Comparison of ENCODE assay signal across 21 cellular contexts in genomic region chr9:133151041-133151440, GRCh38. TPM values are rescaled to one million over a fixed set of nuclear protein-coding genes. Genes with fewer than 3 reads are reported as not detected.
DNase-seq lines count a peak whose midpoint lies in the region; ATAC-seq, FAIRE-seq and TF ChIP-seq lines count a peak whose summit lies in the region.
"Had no signal": no experiment of that assay in that cellular context is flagged by ENCODE, and none has a peak within 500 bp of the region (broad histone marks: within the 10 kb centered on the region; RNA-seq: fewer than 3 reads in every experiment).

No MANE protein-coding gene starts in this region.

- no peaks in the 10 kb centered on the region for H3K27me3 Mint-ChIP-seq in activated CD8-positive, alpha-beta T cell treated with anti-CD3 and anti-CD28 coated beads, Interleukin-2, amount 10 ng/mL, durations not matched to agents 7 days and 5 days (ENCODE audit: low read depth)
- H3K27me3 Mint-ChIP-seq in activated CD8-positive, alpha-beta T cell treated with anti-CD3 and anti-CD28 coated beads for 36 hours = no peaks in the 10 kb centered on the region
- peaks cover 12% of the 10 kb centered on the region for H3K27me3 Mint-ChIP-seq in Calu3 (ENCODE audit: unreplicated experiment)

- BruUV-seq in Calu3 (replicated peaks; lab: Mats Ljungman, UMichigan) = no TSS peak
- no TSS peak for BruUV-seq in K562 (replicated peaks; lab: Mats Ljungman, UMichigan)

- H3K4me2 ChIP-seq in K562 (ENCODE audit: insufficient read depth, low read length) = no peak overlapping the region
- no peak overlapping the region for H3K4me2 ChIP-seq in osteoblast (ENCODE audit: insufficient read depth, low read length)

- in situ Hi-C loops in K562 (cut with MboI) = no loop called here

- H3K4me1 ChIP-seq in K562 (replicated peaks in 1 of 2; ENCODE audit: control insufficient read depth in 2 of 2, insufficient read depth in 2 of 2, low read length in 2 of 2) (peaks cover 9 to 62% of the 10 kb centered on the region in 2 experiments; a peak in 4 of 5 replicates), osteoblast (ENCODE audit: insufficient read depth, low read length) (peaks cover 8% of the 10 kb centered on the region)

- CTCF ChIA-PET in activated CD8-positive, alpha-beta T cell treated with anti-CD3 and anti-CD28 coated beads, Interleukin-2, amount 10 ng/mL, durations not matched to agents 7 days and 5 days (lab: Charles Lee) = interaction anchor here (1.4 to 2.0 kb wide), 2 partner anchors 10 to 129 kb away, joined by 3 to 6 read pairs; no protein-coding TSS in a partner anchor
- CTCF ChIA-PET in activated CD8-positive, alpha-beta T cell treated with anti-CD3 and anti-CD28 coated beads for 36 hours (lab: Charles Lee) = interaction anchor here (1.8 kb wide), 1 partner anchor 35 kb away, joined by 5 read pairs; no protein-coding TSS in a partner anchor
- CTCF ChIA-PET in Calu3 (lab: Charles Lee) = no interaction called here
- CTCF ChIA-PET in K562 (lab: Yijun Ruan, JAX; ENCODE audit: low intra/inter-chr PET ratio) = no interaction called here

- no peaks in the 10 kb centered on the region for H3K9me3 Mint-ChIP-seq in activated CD8-positive, alpha-beta T cell treated with anti-CD3 and anti-CD28 coated beads, Interleukin-2, amount 10 ng/mL, durations not matched to agents 7 days and 5 days (ENCODE audit: insufficient read depth)
- H3K9me3 Mint-ChIP-seq in activated CD8-positive, alpha-beta T cell treated with anti-CD3 and anti-CD28 coated beads for 36 hours = no peaks in the 10 kb centered on the region
- H3K9me3 Mint-ChIP-seq in Calu3 (ENCODE audit: low read depth, unreplicated experiment) = no peaks in the 10 kb centered on the region

- ATAC-seq in activated CD8-positive, alpha-beta T cell treated with anti-CD3 and anti-CD28 coated beads, Interleukin-2, amount 10 ng/mL, durations not matched to agents 7 days and 5 days = no peak
- ATAC-seq in activated CD8-positive, alpha-beta T cell treated with anti-CD3 and anti-CD28 coated beads for 36 hours = no peak
- ATAC-seq in K562 = no peak
- no peak for ATAC-seq in HG02642 (IDR thresholded peaks at IDR 0.05; ENCODE audit: poor library complexity, unreplicated experiment)
- ATAC-seq in HG02885 (IDR thresholded peaks at IDR 0.05; ENCODE audit: poor library complexity, unreplicated experiment) = no peak

- H3K4me3 Mint-ChIP-seq in activated CD8-positive, alpha-beta T cell treated with anti-CD3 and anti-CD28 coated beads, Interleukin-2, amount 10 ng/mL, durations not matched to agents 7 days and 5 days = peak overlapping the region; percentile 15
- H3K4me3 Mint-ChIP-seq in activated CD8-positive, alpha-beta T cell treated with anti-CD3 and anti-CD28 coated beads for 36 hours = no peak overlapping the region
- H3K4me3 Mint-ChIP-seq in Calu3 (ENCODE audit: low read depth, unreplicated experiment) = peak overlapping the region; percentile 4

- POLR2A ChIA-PET in activated CD8-positive, alpha-beta T cell treated with anti-CD3 and anti-CD28 coated beads, Interleukin-2, amount 10 ng/mL, durations not matched to agents 7 days and 5 days (lab: Charles Lee) = no interaction called here
- POLR2A ChIA-PET in activated CD8-positive, alpha-beta T cell treated with anti-CD3 and anti-CD28 coated beads for 36 hours (lab: Charles Lee) = interaction anchor here (0.5 to 0.9 kb wide), 2 partner anchors 36 to 155 kb away, joined by 3 to 6 read pairs; no protein-coding TSS in a partner anchor
- POLR2A ChIA-PET in K562 (lab: Yijun Ruan, JAX) = interaction anchor here (0.6 to 1.0 kb wide), 3 partner anchors 15 to 422 kb away, joined by 3 read pairs; no protein-coding TSS in a partner anchor

- FAIRE-seq in K562 (lab: Jason Lieb, UNC) = no peak
- FAIRE-seq: GM19239 had no signal

- H3K9ac ChIP-seq in K562 (ENCODE audit: insufficient read depth in 1 of 2, low read depth in 2 of 2, low read length in 2 of 2) = peak overlapping the region in 1 of 2 experiments; percentile 14; a peak in 2 of 4 replicates

- intact Hi-C loops in activated CD8-positive, alpha-beta T cell treated with anti-CD3 and anti-CD28 coated beads for 36 hours (cut with micrococcal nuclease) = no loop called here
- intact Hi-C loops in Calu3 (cut with micrococcal nuclease; ENCODE audit: unreplicated experiment) (no loop called here), K562 (cut with micrococcal nuclease) (no loop called here)

- TF ChIP-seq RAD21 in K562 (CRISPR knock-in tag; conservative IDR thresholded peaks at IDR 0.05 in 1 of 2, IDR thresholded peaks at IDR 0.05 in 1 of 2) = no peak

- no peak for TF ChIP-seq POLR2A in K562 (conservative IDR thresholded peaks at IDR 0.05)

- H3K9me3 ChIP-seq in K562 (replicated peaks; ENCODE audit: control insufficient read depth, insufficient read depth, low read depth, low read length) (no peaks in the 10 kb centered on the region), osteoblast (ENCODE audit: low read depth, low read length) (no peaks in the 10 kb centered on the region)
- H3K9me3 ChIP-seq: breast epithelium had no signal

- H3K79me2 ChIP-seq in K562 (ENCODE audit: control insufficient read depth, insufficient read depth, low read length) = peaks cover 26% of the 10 kb centered on the region
- peaks cover 3% of the 10 kb centered on the region for H3K79me2 ChIP-seq in osteoblast (ENCODE audit: insufficient read depth, low read length)

- H3K27ac Mint-ChIP-seq in activated CD8-positive, alpha-beta T cell treated with anti-CD3 and anti-CD28 coated beads, Interleukin-2, amount 10 ng/mL, durations not matched to agents 7 days and 5 days = no peak overlapping the region
- H3K27ac Mint-ChIP-seq in activated CD8-positive, alpha-beta T cell treated with anti-CD3 and anti-CD28 coated beads for 36 hours = no peak overlapping the region
- no peak overlapping the region for H3K27ac Mint-ChIP-seq in Calu3 (ENCODE audit: unreplicated experiment)

- TF ChIP-seq CTCF in activated CD8-positive, alpha-beta T cell treated with anti-CD3 and anti-CD28 coated beads for 36 hours (IDR thresholded peaks at IDR 0.05) = no peak
- TF ChIP-seq CTCF in Calu3 (IDR thresholded peaks at IDR 0.05; ENCODE audit: unreplicated experiment) (no peak), K562 (IDR thresholded peaks at IDR 0.05 in 2 of 3, conservative IDR thresholded peaks at IDR 0.05 in 1 of 3; ENCODE audit: insufficient read depth in 2 of 3, low read depth in 1 of 3, low read length in 3 of 3) (no peak), osteoblast (IDR thresholded peaks at IDR 0.05; ENCODE audit: extremely low read depth, low read depth, low read length) (no peak)

- H3K36me3 Mint-ChIP-seq in activated CD8-positive, alpha-beta T cell treated with anti-CD3 and anti-CD28 coated beads, Interleukin-2, amount 10 ng/mL, durations not matched to agents 7 days and 5 days (ENCODE audit: low read depth) = peaks cover 15% of the 10 kb centered on the region
- peaks cover 17% of the 10 kb centered on the region for H3K36me3 Mint-ChIP-seq in activated CD8-positive, alpha-beta T cell treated with anti-CD3 and anti-CD28 coated beads for 36 hours (ENCODE audit: low read depth)
- H3K36me3 Mint-ChIP-seq in Calu3 (ENCODE audit: insufficient read depth, unreplicated experiment) = peaks cover 21% of the 10 kb centered on the region

- no peak for DNase-seq in activated CD8-positive, alpha-beta T cell treated with anti-CD3 and anti-CD28 coated beads, Interleukin-2, amount 10 ng/mL, durations not matched to agents 7 days and 5 days
- DNase-seq in activated CD8-positive, alpha-beta T cell treated with anti-CD3 and anti-CD28 coated beads for 36 hours = no peak
- DNase-seq in Calu3 (no peak), K562 (ENCODE audit: extremely low read depth in 1 of 4, low spot score in 3 of 4) (no peak), osteoblast (ENCODE audit: insufficient read length, low spot score, missing footprints) (peak; percentile 83), RPMI8226 (no peak)
- DNase-seq: activated naive CD4-positive, alpha-beta T cell; dermis blood vessel endothelial cell; HCEC 1CT; Kasumi-1; NCI-H1105; OCI-M1; stimulated activated naive CD4-positive, alpha-beta T cell treated with Interleukin-2 at 50 U/mL for 16 hours had no signal

- no peak for TF ChIP-seq EP300 in K562 (IDR thresholded peaks at IDR 0.05; ENCODE audit: low read length)

- H3K27me3 ChIP-seq in K562 (ENCODE audit: control insufficient read depth in 2 of 2, insufficient read depth in 2 of 2, low read length in 2 of 2) (no peaks in the 10 kb centered on the region), osteoblast (ENCODE audit: insufficient read depth, low read length) (no peaks in the 10 kb centered on the region)
- H3K27me3 ChIP-seq: breast epithelium had no signal

- no peaks in the 10 kb centered on the region for H3K9me1 ChIP-seq in K562 (ENCODE audit: control insufficient read depth, insufficient read depth, low read length)

- peaks cover 11% of the 10 kb centered on the region; the same call in 1 of the 2 replicates for H4K20me1 ChIP-seq in K562 (replicated peaks; ENCODE audit: control insufficient read depth, insufficient read depth, low read length)
- H4K20me1 ChIP-seq in osteoblast (ENCODE audit: insufficient read depth, low read length) = peaks cover 11% of the 10 kb centered on the region

- H3K36me3 ChIP-seq in K562 (ENCODE audit: control insufficient read depth, insufficient read depth, low read length) = peaks cover 26% of the 10 kb centered on the region; the same call in 1 of the 3 replicates
- H3K36me3 ChIP-seq in osteoblast (ENCODE audit: insufficient read depth, low read length) = no peaks in the 10 kb centered on the region
- H3K36me3 ChIP-seq: breast epithelium had no signal

- peaks cover 31% of the 10 kb centered on the region for H3K4me1 Mint-ChIP-seq in activated CD8-positive, alpha-beta T cell treated with anti-CD3 and anti-CD28 coated beads, Interleukin-2, amount 10 ng/mL, durations not matched to agents 7 days and 5 days (ENCODE audit: low read depth)
- H3K4me1 Mint-ChIP-seq in activated CD8-positive, alpha-beta T cell treated with anti-CD3 and anti-CD28 coated beads for 36 hours (ENCODE audit: low read depth) = peaks cover 19% of the 10 kb centered on the region
- H3K4me1 Mint-ChIP-seq in Calu3 (ENCODE audit: low read depth, unreplicated experiment) = no peaks in the 10 kb centered on the region

- H3K4me3 ChIP-seq in K562 = no peak overlapping the region
- H3K4me3 ChIP-seq in osteoblast (ENCODE audit: insufficient read depth, low read length) = no peak overlapping the region
- H3K4me3 ChIP-seq: breast epithelium had no signal

- H3K27ac ChIP-seq in K562 (ENCODE audit: extremely low read depth, low read depth, low read length) (no peak overlapping the region), osteoblast (ENCODE audit: low read depth, low read length) (no peak overlapping the region)

- WGBS in K562 (ENCODE audit: insufficient coverage, low coverage, missing lambda C conversion rate) = 83% methylated on average over 5 of the region's 6 CpGs

- H2AFZ ChIP-seq in K562 (ENCODE audit: low read depth, low read length) (no peak overlapping the region), osteoblast (ENCODE audit: low read length) (no peak overlapping the region)

RNA-seq across cellular contexts. Expression of gene GBGT1, which starts 12.7 kb away (rescaled TPM):
- 1 to 10 TPM; 3.1 to 4.1 TPM for total RNA-seq in activated CD8-positive, alpha-beta T cell treated with anti-CD3 and anti-CD28 coated beads, Interleukin-2, amount 10 ng/mL, durations not matched to agents 7 days and 5 days
- total RNA-seq in activated CD8-positive, alpha-beta T cell treated with anti-CD3 and anti-CD28 coated beads for 36 hours = 1 to 10 TPM; 3.6 to 4.1 TPM
- total RNA-seq in Calu3 (2022) = not detected in 2 replicates
- 36.0 and 113 TPM in 2 replicates for total RNA-seq in K562 (2011; cell fraction: chromatin; rRNA removed; ENCODE audit: low replicate concordance)
- 65.4 and 76.9 TPM in 2 replicates for total RNA-seq in K562 (2011; cell fraction: nucleolus; rRNA removed)
- total RNA-seq in K562 (2011; cell fraction: nucleoplasm; rRNA removed) = 49.2 and 52.3 TPM in 2 replicates
- 20.7 and 23.6 TPM in 2 replicates for total RNA-seq in K562 (2014; rRNA removed)
- total RNA-seq in K562 (2014; rRNA removed; fragmentation: Illumina TruSeq; extraction: Trizol) = 6.3 and 9.4 TPM in 2 replicates
- 13.7 and 15.3 TPM in 2 replicates for total RNA-seq in K562 (2015; rRNA removed; fragmentation: Illumina TruSeq; extraction: Trizol)
- total RNA-seq in K562 (2021) = 24.6 and 25.8 TPM in 2 replicates
- 10.1 and 20.2 TPM in 2 replicates for polyA plus RNA-seq in K562 (2011; rRNA removed)
- 19.0 and 25.7 TPM in 2 replicates for polyA plus RNA-seq in K562 (2011; cell fraction: cytosol; rRNA removed)
- polyA plus RNA-seq in K562 (2011; cell fraction: nucleus; rRNA removed) = 44.6 and 60.7 TPM in 2 replicates
- polyA plus RNA-seq in K562 (2012) = 11.5 and 21.9 TPM in 2 replicates
- polyA plus RNA-seq in K562 (2014; fragmentation: Illumina TruSeq; extraction: Trizol) = 17.8 and 18.8 TPM in 2 replicates
- 1 to 10 TPM in 1 of 2 experiments, under 1 TPM in 1; 0.55 to 1.6 TPM for polyA plus RNA-seq in K562 (2014; fragmentation: Nextera tagmentation; extraction: Ambion mirVana)
- polyA plus RNA-seq in K562 (2014; rRNA removed) = 16.1 and 20.6 TPM in 2 replicates
- polyA minus RNA-seq in K562 (2011; rRNA and poly(A)+ RNA removed) = 12.7 and 14.4 TPM in 2 replicates
- polyA minus RNA-seq in K562 (2011; cell fraction: cytosol; rRNA and poly(A)+ RNA removed) = 12.8 and 20.2 TPM in 2 replicates
- polyA minus RNA-seq in K562 (2011; cell fraction: nucleus; rRNA and poly(A)+ RNA removed) = 24.2 and 31.3 TPM in 2 replicates
- 3.3 and 3.8 TPM in 2 replicates for total RNA-seq in osteoblast

RNA-seq across cellular contexts. Expression of gene RALGDS, which starts 30.0 kb away (rescaled TPM):
- 100 to 1,000 TPM in 1 of 2 experiments, 10 to 100 TPM in 1; 85.7 to 102 TPM for total RNA-seq in activated CD8-positive, alpha-beta T cell treated with anti-CD3 and anti-CD28 coated beads, Interleukin-2, amount 10 ng/mL, durations not matched to agents 7 days and 5 days
- 10 to 100 TPM; 80.5 to 88.2 TPM for total RNA-seq in activated CD8-positive, alpha-beta T cell treated with anti-CD3 and anti-CD28 coated beads for 36 hours
- total RNA-seq in Calu3 (2022) = 13.7 and 18.2 TPM in 2 replicates
- total RNA-seq in K562 (2011; cell fraction: chromatin; rRNA removed; ENCODE audit: low replicate concordance) = 62.0 and 176 TPM in 2 replicates
- 78.8 and 97.7 TPM in 2 replicates for total RNA-seq in K562 (2011; cell fraction: nucleolus; rRNA removed)
- 55.4 and 58.4 TPM in 2 replicates for total RNA-seq in K562 (2011; cell fraction: nucleoplasm; rRNA removed)
- 27.1 and 36.2 TPM in 2 replicates for total RNA-seq in K562 (2014; rRNA removed)
- 9.4 and 12.0 TPM in 2 replicates for total RNA-seq in K562 (2014; rRNA removed; fragmentation: Illumina TruSeq; extraction: Trizol)
- 25.8 and 25.9 TPM in 2 replicates for total RNA-seq in K562 (2015; rRNA removed; fragmentation: Illumina TruSeq; extraction: Trizol)
- total RNA-seq in K562 (2021) = 28.6 and 37.3 TPM in 2 replicates
- 40.3 and 45.9 TPM in 2 replicates for polyA plus RNA-seq in K562 (2011; rRNA removed)
- 34.7 and 62.2 TPM in 2 replicates for polyA plus RNA-seq in K562 (2011; cell fraction: cytosol; rRNA removed)
- 170 and 326 TPM in 2 replicates for polyA plus RNA-seq in K562 (2011; cell fraction: nucleus; rRNA removed)
- 26.3 and 47.2 TPM in 2 replicates for polyA plus RNA-seq in K562 (2012)
- 28.7 and 34.9 TPM in 2 replicates for polyA plus RNA-seq in K562 (2014; fragmentation: Illumina TruSeq; extraction: Trizol)
- polyA plus RNA-seq in K562 (2014; fragmentation: Nextera tagmentation; extraction: Ambion mirVana) = 1 to 10 TPM in 1 of 2 experiments, under 1 TPM in 1; 0.75 to 2.4 TPM
- 39.5 and 43.3 TPM in 2 replicates for polyA plus RNA-seq in K562 (2014; rRNA removed)
- polyA minus RNA-seq in K562 (2011; rRNA and poly(A)+ RNA removed) = 12.0 and 17.4 TPM in 2 replicates
- 13.6 and 18.5 TPM in 2 replicates for polyA minus RNA-seq in K562 (2011; cell fraction: cytosol; rRNA and poly(A)+ RNA removed)
- 30.2 and 36.5 TPM in 2 replicates for polyA minus RNA-seq in K562 (2011; cell fraction: nucleus; rRNA and poly(A)+ RNA removed)
- 11.2 and 12.7 TPM in 2 replicates for total RNA-seq in osteoblast

RNA-seq across cellular contexts. Expression of gene OBP2B, which starts 58.0 kb away (rescaled TPM):
- not detected for total RNA-seq in activated CD8-positive, alpha-beta T cell treated with anti-CD3 and anti-CD28 coated beads, Interleukin-2, amount 10 ng/mL, durations not matched to agents 7 days and 5 days
- total RNA-seq in activated CD8-positive, alpha-beta T cell treated with anti-CD3 and anti-CD28 coated beads for 36 hours = not detected
- total RNA-seq in Calu3 (2022) (not detected in 2 replicates), K562 (2014; rRNA removed) (not detected in 2 replicates), K562 (2014; rRNA removed; fragmentation: Illumina TruSeq; extraction: Trizol) (not detected in 2 replicates), K562 (2015; rRNA removed; fragmentation: Illumina TruSeq; extraction: Trizol) (not detected in 2 replicates), K562 (2021) (not detected in 2 replicates), osteoblast (not detected in 2 replicates)
- not detected in 2 replicates for total RNA-seq in K562 (2011; cell fraction: chromatin; rRNA removed; ENCODE audit: low replicate concordance)
- not detected in 2 replicates for total RNA-seq in K562 (2011; cell fraction: nucleolus; rRNA removed)
- total RNA-seq in K562 (2011; cell fraction: nucleoplasm; rRNA removed) = not detected in 2 replicates
- polyA plus RNA-seq in K562 (2011; rRNA removed) (0.12 TPM in 1 of 2 replicates, not detected in the other), K562 (2014; fragmentation: Illumina TruSeq; extraction: Trizol) (not detected in 2 replicates), K562 (2014; fragmentation: Nextera tagmentation; extraction: Ambion mirVana) (not detected), K562 (2014; rRNA removed) (not detected in 2 replicates)
- not detected in 2 replicates for polyA plus RNA-seq in K562 (2011; cell fraction: cytosol; rRNA removed)
- polyA plus RNA-seq in K562 (2011; cell fraction: nucleus; rRNA removed) = 0.21 TPM in 1 of 2 replicates, not detected in the other
- polyA plus RNA-seq in K562 (2012) = not detected in 2 replicates
- polyA minus RNA-seq in K562 (2011; rRNA and poly(A)+ RNA removed) = not detected in 2 replicates
- polyA minus RNA-seq in K562 (2011; cell fraction: cytosol; rRNA and poly(A)+ RNA removed) = not detected in 2 replicates
- polyA minus RNA-seq in K562 (2011; cell fraction: nucleus; rRNA and poly(A)+ RNA removed) = not detected in 2 replicates
- total RNA-seq: A673; activated CD8-positive, alpha-beta memory T cell treated with anti-CD3 and anti-CD28 coated beads for 36 hours; dermis blood vessel endothelial cell; urinary bladder had no signal
- polyA plus RNA-seq: esophagus, urinary bladder had no signal

Comparison
In these comparisons a context has a peak if more than half of its experiments do, and no peak if none do; other contexts are left out.
1. CTCF ChIA-PET loops: an anchor here in activated CD8-positive, alpha-beta T cell treated with anti-CD3 and anti-CD28 coated beads, Interleukin-2, amount 10 ng/mL, durations not matched to agents 7 days and 5 days (1.4 to 2.0 kb wide) and activated CD8-positive, alpha-beta T cell treated with anti-CD3 and anti-CD28 coated beads for 36 hours (1.8 kb wide); none called in Calu3 and K562.